ENCODE assay signal across 8 cellular contexts in the genomic region with DNA sequence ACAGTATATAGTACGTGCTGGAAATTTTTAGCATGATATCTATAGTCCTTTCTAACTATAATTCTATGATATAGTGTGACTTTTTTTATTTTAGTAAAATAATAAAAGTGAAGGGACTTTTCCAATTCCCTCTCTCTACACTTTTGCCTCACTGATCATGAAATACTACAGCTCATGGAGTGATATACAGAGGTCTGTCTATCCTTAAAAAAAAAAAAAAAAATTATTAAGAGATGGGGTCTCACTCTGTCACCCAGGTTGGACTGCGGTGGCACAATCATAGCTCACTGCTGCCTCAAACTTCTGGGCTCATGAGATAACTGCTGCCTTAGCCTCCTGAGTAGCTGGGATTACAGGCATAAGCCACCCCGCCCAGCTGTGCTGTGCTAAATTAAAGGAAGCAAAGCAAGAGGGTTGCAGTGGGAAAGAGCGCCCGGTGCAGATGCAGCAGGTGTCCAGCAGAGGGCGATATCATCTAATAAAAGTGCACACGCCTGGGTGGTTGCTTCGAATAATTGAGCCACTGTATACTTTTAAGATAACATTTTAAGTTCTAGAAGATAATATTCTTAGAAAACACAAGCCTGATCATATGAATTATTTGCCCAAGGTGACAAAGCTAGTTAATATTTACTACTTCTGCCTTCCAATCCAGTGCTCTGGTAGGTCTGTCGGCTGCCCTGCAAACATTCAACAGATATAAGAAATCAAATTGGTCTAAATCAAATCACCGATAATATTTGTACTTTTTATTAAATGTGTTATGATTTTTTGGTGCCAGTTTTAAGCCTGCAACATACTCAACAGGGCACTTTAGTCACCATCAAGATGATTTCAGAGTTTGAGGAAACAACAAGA.
DNase-seq lines count a peak whose midpoint lies in the region; ATAC-seq and TF ChIP-seq lines count a peak whose summit lies in the region.

No MANE protein-coding gene starts in this region.

- H3K79me2 ChIP-seq in OCI-LY7 (ENCODE audit: insufficient read depth, low read depth, low read length), result no peaks in the 10 kb centered on the region
- H3K79me2 ChIP-seq in fibroblast of lung (ENCODE audit: control insufficient read depth, insufficient read depth, low read length), result no peaks in the 10 kb centered on the region

- H3K27ac ChIP-seq in OCI-LY7 (ENCODE audit: low read depth, low read length, poor library complexity, severe bottlenecking) (no peak overlapping the region), fibroblast of lung (ENCODE audit: insufficient read depth, low read length) (no peak overlapping the region), neuronal stem cell (replicated peaks; ENCODE audit: low read length) (no peak overlapping the region), suprapubic skin (no peak overlapping the region)

- H2AFZ ChIP-seq in OCI-LY7 (ENCODE audit: low read length) (no peak overlapping the region), fibroblast of lung (ENCODE audit: low read length) (no peak overlapping the region), neuronal stem cell (ENCODE audit: low read length) (no peak overlapping the region)

- H3K9me3 ChIP-seq in OCI-LY7 (ENCODE audit: low read length), result no peaks in the 10 kb centered on the region
- no peaks in the 10 kb centered on the region for H3K9me3 ChIP-seq in fibroblast of lung (ENCODE audit: control insufficient read depth, insufficient read depth, low read depth, low read length)
- H3K9me3 ChIP-seq in neuronal stem cell (replicated peaks in 1 of 2; ENCODE audit: control insufficient read depth in 2 of 2, insufficient read depth in 1 of 2, low read depth in 1 of 2, low read length in 2 of 2), result no peaks in the 10 kb centered on the region
- H3K9me3 ChIP-seq in suprapubic skin, result no peaks in the 10 kb centered on the region

- TF ChIP-seq CTCF in OCI-LY7 (conservative IDR thresholded peaks at IDR 0.05; ENCODE audit: low read length), result peak; percentile 95
- TF ChIP-seq CTCF in fibroblast of lung (conservative IDR thresholded peaks at IDR 0.05 in 1 of 2, IDR thresholded peaks at IDR 0.05 in 1 of 2; ENCODE audit: low read depth in 1 of 2, low read length in 2 of 2), result peak; percentile 88 to 92
- peak; percentile 89 to 93 for TF ChIP-seq CTCF in suprapubic skin (IDR thresholded peaks at IDR 0.05)

- H2AK5ac ChIP-seq in neuronal stem cell (ENCODE audit: low read depth, low read length), result no peak overlapping the region

- no peak overlapping the region for H4K8ac ChIP-seq in neuronal stem cell (ENCODE audit: low read depth, low read length)

- TF ChIP-seq POLR2A in suprapubic skin (IDR thresholded peaks at IDR 0.05), result no peak

- H3K4me3 ChIP-seq in OCI-LY7 (ENCODE audit: low read depth, low read length, poor library complexity, severe bottlenecking) (no peak overlapping the region), fibroblast of lung (replicated peaks in 1 of 4; ENCODE audit: control extremely low read depth in 1 of 4, insufficient read depth in 1 of 4, low read depth in 3 of 4, low read length in 4 of 4) (no peak overlapping the region), neuronal stem cell (ENCODE audit: low read length in 2 of 2) (no peak overlapping the region), suprapubic skin (no peak overlapping the region)

- no peak overlapping the region for H3K4ac ChIP-seq in neuronal stem cell (ENCODE audit: low read length)

- DNase-seq in COLO668 (lab: John Stamatoyannopoulos, UW; ENCODE audit: unreplicated experiment) (peak; percentile 51), HK-2 (ENCODE audit: unreplicated experiment) (peak; percentile 66), OCI-LY7 (ENCODE audit: low spot score) (peak; percentile 61), fibroblast of lung (ENCODE audit: low read depth in 2 of 2) (peak; percentile 43 to 82), neuronal stem cell (ENCODE audit: low spot score) (peak; percentile 57), suprapubic skin (ENCODE audit: low spot score in 2 of 2) (peak; percentile 85 to 87)
- DNase-seq in activated T-cell treated with anti-CD3 and anti-CD28 coated beads, Interleukin-2, amount 50 U/mL, for 1 hour, result peak; percentile 65

- CTCF ChIA-PET in OCI-LY7 (lab: Charles Lee; ENCODE audit: unreplicated experiment), result interaction anchor here (1.1 kb wide), 2 partner anchors 76 to 128 kb away, joined by 3 to 5 read pairs; no protein-coding TSS in a partner anchor

- H3K36me3 ChIP-seq in OCI-LY7 (ENCODE audit: insufficient read depth, low read length) (no peaks in the 10 kb centered on the region), fibroblast of lung (ENCODE audit: control insufficient read depth, insufficient read depth, low read length) (no peaks in the 10 kb centered on the region), neuronal stem cell (replicated peaks in 1 of 2; ENCODE audit: control insufficient read depth in 2 of 2, insufficient read depth in 2 of 2, low read length in 2 of 2) (no peaks in the 10 kb centered on the region), suprapubic skin (no peaks in the 10 kb centered on the region)

- TF ChIP-seq EP300 in suprapubic skin (IDR thresholded peaks at IDR 0.05), result no peak

- H3K14ac ChIP-seq in neuronal stem cell (ENCODE audit: low read length), result no peak overlapping the region

- no peak overlapping the region for H2BK12ac ChIP-seq in neuronal stem cell (ENCODE audit: low read length)

- intact Hi-C loops in OCI-LY7 (cut with micrococcal nuclease; ENCODE audit: unreplicated experiment), result loop anchor here (1.0 to 10.0 kb wide), 3 partner anchors 128 to 320 kb away; no protein-coding TSS in a partner anchor

- ATAC-seq in GM19455 (IDR thresholded peaks at IDR 0.05; ENCODE audit: unreplicated experiment), result peak; percentile 88

- H3K23ac ChIP-seq in neuronal stem cell (ENCODE audit: low read depth, low read length, poor library complexity), result no peak overlapping the region

- H3K4me1 ChIP-seq in OCI-LY7 (ENCODE audit: insufficient read depth, low read length, poor library complexity, severe bottlenecking) (no peaks in the 10 kb centered on the region), fibroblast of lung (ENCODE audit: control insufficient read depth, extremely low read depth, insufficient read depth, low read length) (peaks cover 12% of the 10 kb centered on the region), neuronal stem cell (ENCODE audit: control insufficient read depth in 2 of 2, insufficient read depth in 1 of 2, low read depth in 1 of 2, low read length in 2 of 2) (no peaks in the 10 kb centered on the region), suprapubic skin (peaks cover 2% of the 10 kb centered on the region)

- no peaks in the 10 kb centered on the region for H3K27me3 ChIP-seq in fibroblast of lung (ENCODE audit: control insufficient read depth, insufficient read depth, low read length)
- peaks cover 0 to 5% (median 2%) of the 10 kb centered on the region in 3 experiments for H3K27me3 ChIP-seq in neuronal stem cell (ENCODE audit: control insufficient read depth in 3 of 3, insufficient read depth in 3 of 3, low read depth in 1 of 3, low read length in 3 of 3)
- no peaks in the 10 kb centered on the region for H3K27me3 ChIP-seq in suprapubic skin

- no peak overlapping the region for H4K91ac ChIP-seq in neuronal stem cell (ENCODE audit: low read depth, low read length, poor library complexity)

- no peaks in the 10 kb centered on the region for H3K79me1 ChIP-seq in neuronal stem cell (ENCODE audit: low read depth, low read length)

- no peak overlapping the region for H2BK15ac ChIP-seq in neuronal stem cell (ENCODE audit: low read length)

- no peak overlapping the region for H3K18ac ChIP-seq in neuronal stem cell (ENCODE audit: low read length)

- no peaks in the 10 kb centered on the region for H3K9me2 ChIP-seq in OCI-LY7 (ENCODE audit: insufficient read depth, low read length)

- BruUV-seq in OCI-LY7 (replicated peaks; lab: Mats Ljungman, UMichigan), result no TSS peak

- no peak overlapping the region for H2BK120ac ChIP-seq in neuronal stem cell (ENCODE audit: low read depth, low read length)

- H3K9ac ChIP-seq in fibroblast of lung (ENCODE audit: insufficient read depth, low read length) (no peak overlapping the region), neuronal stem cell (ENCODE audit: low read depth, low read length, poor library complexity) (no peak overlapping the region)

- no CpG with 5 or more reads among the region's 10 CpGs for WGBS in neuronal stem cell (ENCODE audit: extremely low coverage in 2 of 2, insufficient read length in 2 of 2, insufficient replicate concordance in 1 of 2), 2 donors
- 26% methylated on average over 10 of the region's 10 CpGs for WGBS in suprapubic skin

- no peak overlapping the region for H2BK5ac ChIP-seq in neuronal stem cell (ENCODE audit: low read length)

- POLR2A ChIA-PET in OCI-LY7 (lab: Charles Lee), result interaction anchor here (0.5 to 1.2 kb wide), 5 partner anchors 124 to 1565 kb away, joined by 3 to 4 read pairs (median 3); no protein-coding TSS in a partner anchor

- H3K4me2 ChIP-seq in OCI-LY7 (ENCODE audit: low read length) (no peak overlapping the region), fibroblast of lung (ENCODE audit: extremely low read depth, insufficient read depth, low read length) (no peak overlapping the region), neuronal stem cell (ENCODE audit: insufficient read depth, low read length, poor library complexity, severe bottlenecking) (no peak overlapping the region)

- H4K20me1 ChIP-seq in OCI-LY7 (ENCODE audit: insufficient read depth, low read length), result no peaks in the 10 kb centered on the region
- H4K20me1 ChIP-seq in fibroblast of lung (ENCODE audit: control insufficient read depth, extremely low read depth, insufficient read depth, low read length), result no peaks in the 10 kb centered on the region
